8 cellular contexts compared by ENCODE assay signal in genomic region chr13:45119990-45120864, GRCh38. TPM values are rescaled to one million over a fixed set of nuclear protein-coding genes. Genes with fewer than 3 reads are reported as not detected.
DNase-seq lines count a peak whose midpoint lies in the region; ATAC-seq and TF ChIP-seq lines count a peak whose summit lies in the region.

GTF2F2 (plus strand) TSS chr13:45120510; CDS start chr13:45120656, 146 bp downstream.

- peak; percentile 89 for DNase-seq in BE2C
- peak; percentile 73 for DNase-seq in GM19240 (ENCODE audit: insufficient read length, low spot score)
- DNase-seq in NCI-H526 treated with DMSO at 0.1 percent for 48 hours (lab: John Stamatoyannopoulos, UW) = peak; percentile 89
- DNase-seq in activated CD4-positive, alpha-beta T cell treated with anti-CD3 and anti-CD28 coated beads for 48 hours = peak; percentile 89
- DNase-seq in dermis blood vessel endothelial cell = peak; percentile 93
- peak; percentile 93 for DNase-seq in left lobe of liver (ENCODE audit: low spot score)
- peak; percentile 89 for DNase-seq in stimulated activated CD4-positive, alpha-beta T cell treated with anti-CD3 and anti-CD28 coated beads, Interleukin-2, amount 100 ng/mL, for 24 hours

- H3K9me3 ChIP-seq in BE2C = no peaks in the 10 kb centered on the region

- TF ChIP-seq CTCF in BE2C (IDR thresholded peaks at IDR 0.05; ENCODE audit: low read depth, low read length) = no peak

- H3K4me1 ChIP-seq in BE2C = 0 out of 2 replicates have a peak, but pooled peaks cover 4% of the 10 kb centered on the region

- ATAC-seq in HG03442 (IDR thresholded peaks at IDR 0.05; ENCODE audit: unreplicated experiment) (peak; percentile 68), left lobe of liver (peak; percentile 92)

- H3K36me3 ChIP-seq in BE2C = no peaks in the 10 kb centered on the region

- H3K27me3 ChIP-seq in BE2C = no peaks in the 10 kb centered on the region

- H3K4me3 ChIP-seq in BE2C (ENCODE audit: low read depth, low read length) = peak within 1 kb of the TSS; percentile 93

RNA-seq across cellular contexts. Expression of gene GTF2F2, which starts in this region (rescaled TPM):
- 15.4 TPM for polyA plus RNA-seq in BE2C (2012; ENCODE audit: insufficient read depth, insufficient read length, low read depth)
- 24.0 and 26.0 TPM in 2 replicates for total RNA-seq in dermis blood vessel endothelial cell
- total RNA-seq in left lobe of liver = 4.4 TPM

Comparison
In these comparisons a context has a peak if more than half of its experiments do, and no peak if none do; other contexts are left out.
1. Peak in every context shown above with its lines: DNase-seq, ATAC-seq and H3K4me3 ChIP-seq.